Comparison of ENCODE assay signal across 1 cellular context in the genomic region with DNA sequence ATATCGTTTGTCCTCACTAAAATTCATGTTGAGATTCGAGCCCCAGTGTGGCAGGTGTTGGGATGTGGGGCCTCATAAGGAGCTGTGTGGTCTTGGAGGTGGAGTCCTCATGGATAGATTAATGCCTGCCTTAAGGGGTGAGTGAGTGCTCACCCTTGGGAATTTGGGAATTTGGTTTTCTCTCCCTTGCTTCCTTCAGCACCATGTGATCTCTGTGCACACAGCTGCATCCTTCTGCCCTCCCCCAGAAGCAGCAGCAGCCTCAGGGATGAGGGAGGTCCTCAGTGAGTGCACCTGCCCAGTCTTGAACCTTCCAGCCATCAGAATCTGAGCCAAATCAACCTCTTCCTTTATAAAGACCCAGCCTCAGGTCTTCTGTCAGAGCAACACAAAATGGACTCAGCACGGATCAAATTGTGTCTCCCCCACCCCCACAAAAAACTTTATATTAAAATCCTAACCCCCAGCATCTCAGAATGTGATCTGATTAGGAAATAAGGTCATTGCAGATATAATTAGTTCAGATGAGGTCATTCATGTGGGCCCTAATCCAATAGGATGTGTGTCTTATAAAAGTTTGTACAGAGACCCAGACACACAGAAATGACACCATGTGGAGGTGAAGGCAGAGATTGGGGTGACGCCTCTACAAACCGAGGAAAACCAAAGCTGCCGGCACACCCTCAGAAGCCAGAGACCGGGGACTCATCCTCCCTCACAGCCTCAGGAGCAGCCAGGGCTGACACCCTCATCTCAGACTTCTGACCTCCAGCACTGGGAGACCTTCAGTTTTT.
TF ChIP-seq lines count a peak whose summit lies in the region.

No MANE protein-coding gene starts in this region.

TF ChIP-seq in HepG2, 621 proteins besides CTCF, POLR2A, EP300 and RAD21:
- TF ChIP-seq ZNF543 (CRISPR knock-in tag; IDR thresholded peaks at IDR 0.05) (no peak), POLR2G (IDR thresholded peaks at IDR 0.05; ENCODE audit: low read depth, low read length) (peak; percentile 36), ATF7 (IDR thresholded peaks at IDR 0.05) (0 out of 2 replicates have a peak, but pooled peaks have one; percentile 14), ATF7 (CRISPR knock-in tag; IDR thresholded peaks at IDR 0.05) (no peak)
TF ChIP-seq in HepG2: peak in this region for 2.
